ENCODE assay signal across 28 cellular contexts in the genomic region with DNA sequence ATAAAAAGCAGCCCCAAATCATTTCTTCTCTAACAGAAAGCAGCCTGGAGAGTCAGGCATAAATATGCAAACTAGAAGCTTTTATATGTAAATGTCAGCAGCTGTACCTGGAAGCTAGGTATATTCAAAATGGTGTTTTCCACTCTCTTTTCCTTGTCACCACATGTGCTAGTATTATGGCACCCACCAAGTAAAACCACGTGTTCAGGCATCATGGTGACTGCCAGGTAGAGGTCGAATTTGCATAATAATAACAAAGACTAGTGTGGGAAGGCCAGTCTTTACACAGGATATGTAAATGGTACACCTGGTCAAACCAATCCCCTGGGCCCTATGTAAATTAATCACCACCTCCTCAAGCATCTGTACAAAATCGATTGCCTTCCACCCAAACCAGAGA.
"Had no signal": no experiment of that assay in that cellular context is flagged by ENCODE, and none has a peak within 500 bp of the region (broad histone marks: within the 10 kb centered on the region; RNA-seq: fewer than 3 reads in every experiment).

No MANE protein-coding gene starts in this region.

- H3K27me3 ChIP-seq: colonic mucosa, esophagus muscularis mucosa, foreskin keratinocyte, gastroesophageal sphincter, heart right ventricle, right atrium auricular region, sigmoid colon, stomach, thyroid gland, vagina had no signal

- H3K4me3 ChIP-seq: colonic mucosa, esophagus muscularis mucosa, gastroesophageal sphincter, heart right ventricle, lower lobe of right lung, prostate gland, right atrium auricular region, sigmoid colon, stomach, thyroid gland, vagina had no signal

- H3K4me3 Mint-ChIP-seq: dendritic cell treated with granulocyte-macrophage colony-stimulating factor and Interleukin-4, amounts not matched to agents 40 ng/mL and 50 ng/mL, for 4 days; naive thymus-derived CD8-positive, alpha-beta T cell; nephron progenitor cell; stimulated activated effector memory CD8-positive, alpha-beta T cell treated with anti-CD3 and anti-CD28 coated beads, Interleukin-12 subunit alpha, Interleukin-12 subunit beta, amount 100 ng/mL, for 72 hours had no signal

- H3K36me3 Mint-ChIP-seq: naive thymus-derived CD8-positive, alpha-beta T cell; stimulated activated effector memory CD8-positive, alpha-beta T cell treated with anti-CD3 and anti-CD28 coated beads, Interleukin-12 subunit alpha, Interleukin-12 subunit beta, amount 100 ng/mL, for 72 hours had no signal

- H3K4me1 ChIP-seq: colonic mucosa, esophagus muscularis mucosa, gastroesophageal sphincter, heart right ventricle, lower lobe of right lung, prostate gland, right atrium auricular region, sigmoid colon, stomach, thyroid gland, vagina had no signal

- H3K27me3 Mint-ChIP-seq: dendritic cell treated with granulocyte-macrophage colony-stimulating factor and Interleukin-4, amounts not matched to agents 40 ng/mL and 50 ng/mL, for 4 days had no signal

- H3K9me3 ChIP-seq: colonic mucosa, esophagus muscularis mucosa, gastroesophageal sphincter, lower lobe of right lung, prostate gland, right atrium auricular region, sigmoid colon, thyroid gland, vagina had no signal

- H3K27ac ChIP-seq: colonic mucosa, esophagus muscularis mucosa, foreskin keratinocyte, gastroesophageal sphincter, heart right ventricle, lower lobe of right lung, prostate gland, right atrium auricular region, sigmoid colon, stomach, thyroid gland, vagina had no signal

- H3K36me3 ChIP-seq: colonic mucosa, esophagus muscularis mucosa, gastroesophageal sphincter, heart right ventricle, lower lobe of right lung, prostate gland, right atrium auricular region, sigmoid colon, stomach, thyroid gland, vagina had no signal

- DNase-seq: colonic mucosa; effector CD8-positive, alpha-beta T cell; foreskin keratinocyte; glutamatergic neuron; heart right ventricle; hippocampal formation; kidney glomerular epithelial cell; left ventricle myocardium superior; lower lobe of right lung; naive thymus-derived CD8-positive, alpha-beta T cell; nephron progenitor cell; nucleus accumbens; sigmoid colon; stimulated activated CD4-positive, alpha-beta T cell treated with anti-CD3 and anti-CD28 coated beads, Interleukin-2, amount 100 ng/mL, for 24 hours; stimulated activated CD4-positive, alpha-beta T cell treated with anti-CD3 and anti-CD28 coated beads, Interleukin-4, amount 100 ng/mL, for 24 hours; stimulated activated naive CD4-positive, alpha-beta T cell treated with Interleukin-2 at 50 U/mL for 16 hours; stomach; thyroid gland; trophoblast cell had no signal

- H3K4me1 Mint-ChIP-seq: naive thymus-derived CD8-positive, alpha-beta T cell; stimulated activated effector memory CD8-positive, alpha-beta T cell treated with anti-CD3 and anti-CD28 coated beads, Interleukin-12 subunit alpha, Interleukin-12 subunit beta, amount 100 ng/mL, for 72 hours had no signal

- FAIRE-seq: endothelial cell of umbilical vein, islet of Langerhans had no signal

- H3K27ac Mint-ChIP-seq: dendritic cell treated with granulocyte-macrophage colony-stimulating factor and Interleukin-4, amounts not matched to agents 40 ng/mL and 50 ng/mL, for 4 days; naive thymus-derived CD8-positive, alpha-beta T cell; nephron progenitor cell; stimulated activated effector memory CD8-positive, alpha-beta T cell treated with anti-CD3 and anti-CD28 coated beads, Interleukin-12 subunit alpha, Interleukin-12 subunit beta, amount 100 ng/mL, for 72 hours had no signal

- ATAC-seq: foreskin keratinocyte; gastroesophageal sphincter; heart right ventricle; left ventricle myocardium superior; lower lobe of right lung; naive thymus-derived CD8-positive, alpha-beta T cell; stimulated activated effector memory CD8-positive, alpha-beta T cell treated with anti-CD3 and anti-CD28 coated beads, Interleukin-12 subunit alpha, Interleukin-12 subunit beta, amount 100 ng/mL, for 72 hours had no signal
